ENCODE assay signal across 23 cellular contexts in genomic region chr2:174694196-174694878, GRCh38.
"Had no signal": no experiment of that assay in that cellular context is flagged by ENCODE, and none has a peak within 500 bp of the region (broad histone marks: within the 10 kb centered on the region; RNA-seq: fewer than 3 reads in every experiment).

No MANE protein-coding gene starts in this region.

- ATAC-seq: gastroesophageal sphincter; left cardiac atrium; lower lobe of right lung; naive thymus-derived CD4-positive, alpha-beta T cell; stimulated activated effector memory CD8-positive, alpha-beta T cell treated with anti-CD3 and anti-CD28 coated beads, Interleukin-12 subunit alpha, Interleukin-12 subunit beta, amount 100 ng/mL, for 72 hours had no signal

- H3K36me3 ChIP-seq: esophagus muscularis mucosa, gastroesophageal sphincter, left ventricle myocardium inferior, lower lobe of right lung, neutrophil, ovary, right atrium auricular region, tibial nerve had no signal

- H3K9me3 ChIP-seq: esophagus muscularis mucosa, gastroesophageal sphincter, left ventricle myocardium inferior, lower lobe of right lung, neutrophil, ovary, right atrium auricular region, testis, tibial nerve had no signal

- H3K36me3 Mint-ChIP-seq: memory B cell; naive thymus-derived CD4-positive, alpha-beta T cell; stimulated activated effector memory CD8-positive, alpha-beta T cell treated with anti-CD3 and anti-CD28 coated beads, Interleukin-12 subunit alpha, Interleukin-12 subunit beta, amount 100 ng/mL, for 72 hours had no signal

- FAIRE-seq: endometrium, keratinocyte had no signal

- H3K4me1 ChIP-seq: gastroesophageal sphincter, left ventricle myocardium inferior, lower lobe of right lung, right atrium auricular region had no signal

- H3K27ac ChIP-seq: epithelial cell of prostate, esophagus muscularis mucosa, gastroesophageal sphincter, left ventricle myocardium inferior, lower lobe of right lung, neutrophil, ovary, right atrium auricular region, testis, tibial nerve had no signal

- DNase-seq: effector memory CD4-positive, alpha-beta T cell; glutamatergic neuron; left cardiac atrium; left ventricle myocardium inferior; lower lobe of right lung; midbrain; naive thymus-derived CD4-positive, alpha-beta T cell; nephron progenitor cell; ovary; stimulated activated CD4-positive, alpha-beta T cell treated with anti-CD3 and anti-CD28 coated beads, Interleukin-4, amount 100 ng/mL, for 1 hour; stimulated activated CD8-positive, alpha-beta memory T cell treated with anti-CD3 and anti-CD28 coated beads, Interleukin-4, amount 100 ng/mL, for 48 hours; testis had no signal

- H3K4me3 Mint-ChIP-seq: memory B cell; naive thymus-derived CD4-positive, alpha-beta T cell; nephron progenitor cell; stimulated activated effector memory CD8-positive, alpha-beta T cell treated with anti-CD3 and anti-CD28 coated beads, Interleukin-12 subunit alpha, Interleukin-12 subunit beta, amount 100 ng/mL, for 72 hours; stimulated activated naive CD8-positive, alpha-beta T cell treated with anti-CD3 and anti-CD28 coated beads, Interleukin-15, Interleukin-2, amounts not matched to agents 100 ng/mL and 50 ng/mL, for 24 hours had no signal

- H3K27me3 ChIP-seq: ovary, right atrium auricular region, testis, tibial nerve had no signal

- H3K4me3 ChIP-seq: esophagus muscularis mucosa, gastroesophageal sphincter, left ventricle myocardium inferior, lower lobe of right lung, ovary, right atrium auricular region, testis, tibial nerve had no signal

- H3K27ac Mint-ChIP-seq: memory B cell; naive thymus-derived CD4-positive, alpha-beta T cell; nephron progenitor cell; stimulated activated effector memory CD8-positive, alpha-beta T cell treated with anti-CD3 and anti-CD28 coated beads, Interleukin-12 subunit alpha, Interleukin-12 subunit beta, amount 100 ng/mL, for 72 hours; stimulated activated naive CD8-positive, alpha-beta T cell treated with anti-CD3 and anti-CD28 coated beads, Interleukin-15, Interleukin-2, amounts not matched to agents 100 ng/mL and 50 ng/mL, for 24 hours had no signal

- H3K4me1 Mint-ChIP-seq: stimulated activated effector memory CD8-positive, alpha-beta T cell treated with anti-CD3 and anti-CD28 coated beads, Interleukin-12 subunit alpha, Interleukin-12 subunit beta, amount 100 ng/mL, for 72 hours had no signal

- H3K9me3 Mint-ChIP-seq: memory B cell; naive thymus-derived CD4-positive, alpha-beta T cell; nephron progenitor cell; stimulated activated effector memory CD8-positive, alpha-beta T cell treated with anti-CD3 and anti-CD28 coated beads, Interleukin-12 subunit alpha, Interleukin-12 subunit beta, amount 100 ng/mL, for 72 hours; stimulated activated naive CD8-positive, alpha-beta T cell treated with anti-CD3 and anti-CD28 coated beads, Interleukin-15, Interleukin-2, amounts not matched to agents 100 ng/mL and 50 ng/mL, for 24 hours had no signal
